11 cellular contexts compared by ENCODE assay signal in the genomic region with DNA sequence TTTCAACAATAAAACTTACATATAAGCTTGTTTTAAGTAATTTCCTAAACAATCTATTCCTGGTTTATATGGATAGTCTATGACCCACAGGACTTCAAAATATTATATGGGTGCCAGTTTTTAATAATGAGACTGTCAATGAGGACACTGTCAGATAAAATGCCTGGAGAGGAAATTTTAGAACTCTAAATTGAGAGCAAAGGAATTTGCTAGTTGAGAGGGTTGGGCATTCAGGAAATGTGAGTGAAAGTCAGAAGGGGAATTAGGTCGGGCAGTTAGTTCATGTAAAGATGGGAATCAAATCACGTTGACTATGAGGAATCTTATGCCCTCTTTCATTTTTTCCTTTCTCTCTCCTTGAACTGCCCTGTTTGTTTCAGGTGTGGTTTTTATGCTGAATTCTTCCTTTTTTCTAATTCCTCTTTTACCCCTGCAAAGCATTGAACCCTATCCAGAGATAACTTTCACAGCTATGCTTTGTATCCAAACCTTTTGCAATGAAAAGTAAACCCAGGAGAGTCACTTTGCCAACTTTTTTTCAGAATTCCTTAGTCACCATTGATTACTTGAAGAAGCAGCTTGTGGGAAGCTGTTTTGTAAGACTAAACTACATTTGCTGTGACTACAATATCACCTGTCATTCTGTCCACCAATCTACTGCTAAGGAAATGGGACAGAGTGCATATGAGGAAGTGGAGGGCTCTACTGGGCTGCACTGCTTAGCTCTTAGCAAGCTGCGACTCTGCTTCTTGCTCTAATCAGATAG. TPM values are rescaled to one million over a fixed set of nuclear protein-coding genes. Genes with fewer than 3 reads are reported as not detected.
DNase-seq lines count a peak whose midpoint lies in the region; ATAC-seq, FAIRE-seq and TF ChIP-seq lines count a peak whose summit lies in the region.
"Had no signal": no experiment of that assay in that cellular context is flagged by ENCODE, and none has a peak within 500 bp of the region (broad histone marks: within the 10 kb centered on the region; RNA-seq: fewer than 3 reads in every experiment).

No MANE protein-coding gene starts in this region.

- WGBS in pancreas, 2 donors, result 15 to 19% methylated on average over 3 of the region's 3 CpGs

- H3K4me3 ChIP-seq in pancreas, result no peak overlapping the region

- peak overlapping the region; percentile 4 to 58 (median 41) for H3K27ac ChIP-seq in pancreas

- CTCF ChIA-PET in GM10248 (lab: Yijun Ruan, JAX), result interaction anchor here (1.0 to 1.3 kb wide), 2 partner anchors 10 to 11 kb away, joined by 3 to 5 read pairs; no protein-coding TSS in a partner anchor

- intact Hi-C loops in pancreas (cut with DNase I), result no loop called here

- H3K9me3 ChIP-seq in pancreas, result no peaks in the 10 kb centered on the region

- H3K27me3 ChIP-seq in pancreas, result no peaks in the 10 kb centered on the region

- H3K36me3 ChIP-seq in pancreas, result peaks cover 0 to 15% (median 0%) of the 10 kb centered on the region in 3 donors

- TF ChIP-seq CTCF in GM10248 (IDR thresholded peaks at IDR 0.05; ENCODE audit: control extremely low read depth, extremely low read depth, low read depth, missing control alignments) (no peak), pancreas (IDR thresholded peaks at IDR 0.05) (no peak)

- POLR2A ChIA-PET in GM10248 (lab: Yijun Ruan, JAX), result no interaction called here

- FAIRE-seq in pancreas (lab: Jason Lieb, UNC), result no peak
- FAIRE-seq: kidney had no signal

- peaks cover 26 to 44% (median 32%) of the 10 kb centered on the region in 3 donors for H3K4me1 ChIP-seq in pancreas

- DNase-seq in GM10248 (ENCODE audit: extremely low spot score), result peak; percentile 52
- DNase-seq in NOMO-1 treated with dmso at 0.1 percent for 144 hours (lab: John Stamatoyannopoulos, UW; ENCODE audit: unreplicated experiment), result peak; percentile 54
- DNase-seq in pancreas, result peak in 2 of 6 donors; percentile 33 to 42
- DNase-seq in T-helper 9 cell, result no peak
- DNase-seq in mesenteric fat pad (ENCODE audit: low spot score), result no peak
- no peak for DNase-seq in NCI-H526 treated with DMSO at 0.1 percent for 48 hours (lab: John Stamatoyannopoulos, UW)
- DNase-seq: activated gamma-delta T cell, kidney had no signal

- ATAC-seq in esophagus mucosa (peak; percentile 63), pancreas (peak; percentile 90 to 95 (median 94)), HG02798 (IDR thresholded peaks at IDR 0.05; ENCODE audit: poor library complexity, unreplicated experiment) (no peak)

RNA-seq across cellular contexts. Expression of gene CHP1, which starts 27.8 kb away (rescaled TPM):
- total RNA-seq in esophagus mucosa, result 138 TPM
- total RNA-seq in pancreas, result 10 to 100 TPM; 59.5 to 79.1 (median 73.3) TPM
- 10 to 100 TPM; 23.2 to 27.6 TPM for polyA plus RNA-seq in pancreas
- total RNA-seq in mesenteric fat pad, result 128 TPM

RNA-seq across cellular contexts. Expression of gene EXD1, which starts 28.3 kb away (rescaled TPM):
- total RNA-seq in esophagus mucosa (not detected), pancreas (not detected), mesenteric fat pad (not detected)
- not detected for polyA plus RNA-seq in pancreas
- total RNA-seq: kidney, RPMI7951 had no signal

Comparison
In these comparisons a context has a peak if more than half of its experiments do, and no peak if none do; other contexts are left out.
1. DNase-seq: peak in GM10248 (single experiment) and NOMO-1 treated with dmso at 0.1 percent for 144 hours (single experiment); none in T-helper 9 cell (single experiment), mesenteric fat pad (single experiment) and NCI-H526 treated with DMSO at 0.1 percent for 48 hours (single experiment).